18 cellular contexts compared by ENCODE assay signal in genomic region chr9:38185647-38186371, GRCh38.
DNase-seq lines count a peak whose midpoint lies in the region; ATAC-seq, FAIRE-seq and TF ChIP-seq lines count a peak whose summit lies in the region.
"Had no signal": no experiment of that assay in that cellular context is flagged by ENCODE, and none has a peak within 500 bp of the region (broad histone marks: within the 10 kb centered on the region; RNA-seq: fewer than 3 reads in every experiment).

No MANE protein-coding gene starts in this region.

- H3K27ac ChIP-seq in HCT116 (ENCODE audit: low read depth, low read length) = no peak overlapping the region
- H3K27ac ChIP-seq in endothelial cell of umbilical vein (ENCODE audit: insufficient read depth, low read depth, low read length) = peak overlapping the region; percentile 44
- H3K27ac ChIP-seq in CD4-positive, alpha-beta memory T cell (ENCODE audit: low read depth, low read length) = no peak overlapping the region
- no peak overlapping the region for H3K27ac ChIP-seq in ascending aorta
- H3K27ac ChIP-seq: BLaER1 treated with 17β-estradiol and CSF1 and Interleukin-3, amounts not matched to agents 10 nM and 100 nM had no signal

- dilution Hi-C loops in endothelial cell of umbilical vein (cut with MboI; ENCODE audit: extremely low pct_ligation_motif_present, low sequenced_read_pairs) = no loop called here

- H3K4me2 ChIP-seq in HCT116 (ENCODE audit: low read length) (peak overlapping the region; percentile 44), endothelial cell of umbilical vein (ENCODE audit: insufficient read depth, low read length) (peak overlapping the region; percentile 4)
- H3K4me2 ChIP-seq: BLaER1 treated with 17β-estradiol and CSF1 and Interleukin-3, amounts not matched to agents 10 nM and 100 nM had no signal

- H3K27me3 ChIP-seq in HCT116 (ENCODE audit: insufficient read depth, low read length) (no peaks in the 10 kb centered on the region), endothelial cell of umbilical vein (ENCODE audit: control insufficient read depth in 2 of 2, insufficient read depth in 2 of 2, low read length in 2 of 2) (no peaks in the 10 kb centered on the region), ascending aorta (no peaks in the 10 kb centered on the region)
- no peaks in the 10 kb centered on the region for H3K27me3 ChIP-seq in CD4-positive, alpha-beta memory T cell (ENCODE audit: insufficient read depth, low read length)
- H3K27me3 ChIP-seq: BLaER1 treated with 17β-estradiol and CSF1 and Interleukin-3, amounts not matched to agents 10 nM and 100 nM had no signal

- H3K4me1 ChIP-seq in HCT116 (ENCODE audit: control insufficient read depth in 1 of 2, insufficient read depth in 2 of 2, low read length in 2 of 2) = peaks cover 3 to 42% of the 10 kb centered on the region in 2 experiments; a peak in 3 of 4 replicates
- peaks cover 16% of the 10 kb centered on the region for H3K4me1 ChIP-seq in endothelial cell of umbilical vein (ENCODE audit: control insufficient read depth, extremely low read depth, insufficient read depth, low read length)
- no peaks in the 10 kb centered on the region for H3K4me1 ChIP-seq in CD4-positive, alpha-beta memory T cell (ENCODE audit: insufficient read depth, low read length)
- no peaks in the 10 kb centered on the region for H3K4me1 ChIP-seq in ascending aorta

- RAD21 ChIA-PET in HCT116 (lab: Charles Lee; ENCODE audit: low non-redundant PET in 1 of 2, low total read pairs in 2 of 2, uncharacterized antibody in 2 of 2, unreplicated experiment in 2 of 2) = no interaction called here

- no peak for ATAC-seq in activated T-cell treated with anti-CD3 and anti-CD28 coated beads, Interleukin-2, amount 50 U/mL, for 72 hours (replicated peaks in 1 of 2)
- no peak for ATAC-seq in HCT116
- ATAC-seq in stimulated activated effector memory CD8-positive, alpha-beta T cell treated with anti-CD3 and anti-CD28 coated beads, Interleukin-12 subunit alpha, Interleukin-12 subunit beta, amount 100 ng/mL, for 72 hours = no peak

- CTCF ChIA-PET in HCT116 (lab: Charles Lee) = no interaction called here
- CTCF ChIA-PET in endothelial cell of umbilical vein (lab: Charles Lee) = no interaction called here
- CTCF ChIA-PET in CD4-positive, alpha-beta memory T cell (lab: Charles Lee; ENCODE audit: partially characterized antibody) = no interaction called here

- no peaks in the 10 kb centered on the region for H3K36me3 ChIP-seq in HCT116 (ENCODE audit: control insufficient read depth in 1 of 2, insufficient read depth in 2 of 2, low read length in 2 of 2)
- H3K36me3 ChIP-seq in endothelial cell of umbilical vein (ENCODE audit: control insufficient read depth in 2 of 2, extremely low read depth in 1 of 2, insufficient read depth in 2 of 2, low read length in 2 of 2) = no peaks in the 10 kb centered on the region
- no peaks in the 10 kb centered on the region for H3K36me3 ChIP-seq in CD4-positive, alpha-beta memory T cell (ENCODE audit: insufficient read depth, low read length)
- H3K36me3 ChIP-seq in ascending aorta = no peaks in the 10 kb centered on the region
- H3K36me3 ChIP-seq: BLaER1 treated with 17β-estradiol and CSF1 and Interleukin-3, amounts not matched to agents 10 nM and 100 nM had no signal

- H3K9me3 ChIP-seq in HCT116 (ENCODE audit: control insufficient read depth in 1 of 2, insufficient read depth in 1 of 2, low read depth in 1 of 2, low read length in 2 of 2) (no peaks in the 10 kb centered on the region), endothelial cell of umbilical vein (replicated peaks; ENCODE audit: control insufficient read depth, insufficient read depth, low read length) (no peaks in the 10 kb centered on the region), ascending aorta (no peaks in the 10 kb centered on the region)
- H3K9me3 ChIP-seq in CD4-positive, alpha-beta memory T cell (ENCODE audit: control insufficient read depth in 1 of 2, low read length in 2 of 2) = no peaks in the 10 kb centered on the region
- H3K9me3 ChIP-seq: BLaER1 treated with 17β-estradiol and CSF1 and Interleukin-3, amounts not matched to agents 10 nM and 100 nM had no signal

- TF ChIP-seq POLR2A in HCT116 (IDR thresholded peaks at IDR 0.05; ENCODE audit: borderline replicate concordance, extremely low read depth, insufficient read depth, insufficient read length) (no peak), endothelial cell of umbilical vein (IDR thresholded peaks at IDR 0.05; ENCODE audit: low read depth, low read length) (no peak)

- POLR2A ChIA-PET in HCT116 (lab: Charles Lee) = no interaction called here
- POLR2A ChIA-PET in endothelial cell of umbilical vein (lab: Charles Lee) = no interaction called here
- POLR2A ChIA-PET in CD4-positive, alpha-beta memory T cell (lab: Charles Lee; ENCODE audit: partially characterized antibody) = no interaction called here

- no peaks in the 10 kb centered on the region for H3K4me1 Mint-ChIP-seq in activated T-cell treated with anti-CD3 and anti-CD28 coated beads, Interleukin-2, amount 50 U/mL, for 24 hours (ENCODE audit: low read depth)
- no peaks in the 10 kb centered on the region for H3K4me1 Mint-ChIP-seq in activated T-cell treated with anti-CD3 and anti-CD28 coated beads, Interleukin-2, amount 50 U/mL, for 72 hours (ENCODE audit: low read depth)
- no peaks in the 10 kb centered on the region for H3K4me1 Mint-ChIP-seq in stimulated activated effector memory CD8-positive, alpha-beta T cell treated with anti-CD3 and anti-CD28 coated beads, Interleukin-12 subunit alpha, Interleukin-12 subunit beta, amount 100 ng/mL, for 72 hours
- H3K4me1 Mint-ChIP-seq in CD4-positive, alpha-beta memory T cell = no peaks in the 10 kb centered on the region
- H3K4me1 Mint-ChIP-seq: CD4-positive, CD25-positive, alpha-beta regulatory T cell had no signal

- intact Hi-C loops in HCT116 (cut with micrococcal nuclease) = no loop called here
- intact Hi-C loops in endothelial cell of umbilical vein (cut with micrococcal nuclease) = no loop called here
- intact Hi-C loops in CD4-positive, alpha-beta memory T cell (cut with micrococcal nuclease) = no loop called here
- intact Hi-C loops in ascending aorta (cut with DNase I) = no loop called here

- no peak for TF ChIP-seq RAD21 in HCT116 (IDR thresholded peaks at IDR 0.05; ENCODE audit: low read depth)

- no peaks in the 10 kb centered on the region for H3K9me1 ChIP-seq in endothelial cell of umbilical vein (replicated peaks; ENCODE audit: control insufficient read depth, extremely low read depth, insufficient read depth, low read length)

- BruUV-seq in HCT116 (replicated peaks; lab: Mats Ljungman, UMichigan) (no TSS peak), endothelial cell of umbilical vein (replicated peaks; lab: Mats Ljungman, UMichigan) (no TSS peak)

- H3K4me3 ChIP-seq in HCT116 (replicated peaks in 1 of 2; ENCODE audit: low read depth in 1 of 2, low read length in 2 of 2) = no peak overlapping the region
- H3K4me3 ChIP-seq in endothelial cell of umbilical vein (replicated peaks in 1 of 3; ENCODE audit: insufficient read depth in 1 of 3, low read depth in 1 of 3, low read length in 3 of 3) = no peak overlapping the region
- no peak overlapping the region for H3K4me3 ChIP-seq in CD4-positive, alpha-beta memory T cell (ENCODE audit: low read length in 2 of 2)
- H3K4me3 ChIP-seq in ascending aorta = no peak overlapping the region
- H3K4me3 ChIP-seq: BLaER1 treated with 17β-estradiol and CSF1 and Interleukin-3, amounts not matched to agents 10 nM and 100 nM had no signal

- DNase-seq in activated T-cell treated with anti-CD3 and anti-CD28 coated beads, Interleukin-2, amount 50 U/mL, for 24 hours = no peak
- DNase-seq in activated T-cell treated with anti-CD3 and anti-CD28 coated beads, Interleukin-2, amount 50 U/mL, for 72 hours = no peak
- DNase-seq in HCT116 (ENCODE audit: low read depth, low spot score) = no peak
- DNase-seq in NCI-H2227 treated with DMSO at 0.1 percent for 48 hours (lab: John Stamatoyannopoulos, UW) = peak; percentile 20
- no peak for DNase-seq in endothelial cell of umbilical vein (ENCODE audit: low read depth, low spot score)
- DNase-seq in stimulated activated effector memory CD8-positive, alpha-beta T cell treated with anti-CD3 and anti-CD28 coated beads, Interleukin-12 subunit alpha, Interleukin-12 subunit beta, amount 100 ng/mL, for 72 hours (ENCODE audit: low spot score in 2 of 2) = no peak
- DNase-seq in CD4-positive, alpha-beta memory T cell = no peak
- no peak for DNase-seq in ascending aorta (ENCODE audit: low spot score in 2 of 2)
- DNase-seq: Calu3; CD4-positive, CD25-positive, alpha-beta regulatory T cell; DMS153; DMS79 treated with DMSO at 0.1 percent for 48 hours; EL; KBM-7 had no signal

- no peak overlapping the region for H3K4me3 Mint-ChIP-seq in activated T-cell treated with anti-CD3 and anti-CD28 coated beads, Interleukin-2, amount 50 U/mL, for 24 hours
- no peak overlapping the region for H3K4me3 Mint-ChIP-seq in activated T-cell treated with anti-CD3 and anti-CD28 coated beads, Interleukin-2, amount 50 U/mL, for 72 hours
- H3K4me3 Mint-ChIP-seq in stimulated activated effector memory CD8-positive, alpha-beta T cell treated with anti-CD3 and anti-CD28 coated beads, Interleukin-12 subunit alpha, Interleukin-12 subunit beta, amount 100 ng/mL, for 72 hours = no peak overlapping the region
- no peak overlapping the region for H3K4me3 Mint-ChIP-seq in CD4-positive, alpha-beta memory T cell
- H3K4me3 Mint-ChIP-seq: CD4-positive, CD25-positive, alpha-beta regulatory T cell had no signal

- no peaks in the 10 kb centered on the region for H4K20me1 ChIP-seq in HCT116 (ENCODE audit: insufficient read depth)
- H4K20me1 ChIP-seq in endothelial cell of umbilical vein (replicated peaks; ENCODE audit: control insufficient read depth, extremely low read depth, insufficient read depth, low read length) = no peaks in the 10 kb centered on the region
- H4K20me1 ChIP-seq: BLaER1 treated with 17β-estradiol and CSF1 and Interleukin-3, amounts not matched to agents 10 nM and 100 nM had no signal

- FAIRE-seq in endothelial cell of umbilical vein (lab: Jason Lieb, UNC) = no peak
- FAIRE-seq: G401.6, GM12892, GM19239 had no signal

- H3K27ac Mint-ChIP-seq in activated T-cell treated with anti-CD3 and anti-CD28 coated beads, Interleukin-2, amount 50 U/mL, for 24 hours = peak overlapping the region; percentile 54
- no peak overlapping the region for H3K27ac Mint-ChIP-seq in activated T-cell treated with anti-CD3 and anti-CD28 coated beads, Interleukin-2, amount 50 U/mL, for 72 hours
- H3K27ac Mint-ChIP-seq in stimulated activated effector memory CD8-positive, alpha-beta T cell treated with anti-CD3 and anti-CD28 coated beads, Interleukin-12 subunit alpha, Interleukin-12 subunit beta, amount 100 ng/mL, for 72 hours = no peak overlapping the region
- H3K27ac Mint-ChIP-seq in CD4-positive, alpha-beta memory T cell = peak overlapping the region in 1 of 7 donors; percentile 50
- H3K27ac Mint-ChIP-seq: CD4-positive, CD25-positive, alpha-beta regulatory T cell had no signal

- H3K27me3 Mint-ChIP-seq in activated T-cell treated with anti-CD3 and anti-CD28 coated beads, Interleukin-2, amount 50 U/mL, for 24 hours = peaks cover 4% of the 10 kb centered on the region
- H3K27me3 Mint-ChIP-seq in activated T-cell treated with anti-CD3 and anti-CD28 coated beads, Interleukin-2, amount 50 U/mL, for 72 hours (ENCODE audit: low read depth) = no peaks in the 10 kb centered on the region
- peaks cover 3 to 7% of the 10 kb centered on the region in 2 donors for H3K27me3 Mint-ChIP-seq in CD4-positive, alpha-beta memory T cell

- H2AFZ ChIP-seq in HCT116 (ENCODE audit: low read depth, low read length, poor library complexity, severe bottlenecking) = peak overlapping the region; percentile 60
- H2AFZ ChIP-seq in endothelial cell of umbilical vein (ENCODE audit: low read depth, low read length) = no peak overlapping the region

- TF ChIP-seq CTCF in HCT116 (IDR thresholded peaks at IDR 0.05 in 2 of 3, conservative IDR thresholded peaks at IDR 0.05 in 1 of 3; ENCODE audit: borderline replicate concordance in 1 of 3, insufficient read depth in 1 of 3, low read depth in 2 of 3, low read length in 2 of 3) = no peak
- TF ChIP-seq CTCF in endothelial cell of umbilical vein (IDR thresholded peaks at IDR 0.05; ENCODE audit: extremely low read depth in 1 of 2, insufficient read depth in 1 of 2, low read depth in 1 of 2, low read length in 2 of 2) = no peak
- no peak for TF ChIP-seq CTCF in ascending aorta (IDR thresholded peaks at IDR 0.05)

- H3K9me3 Mint-ChIP-seq in activated T-cell treated with anti-CD3 and anti-CD28 coated beads, Interleukin-2, amount 50 U/mL, for 24 hours = no peaks in the 10 kb centered on the region
- H3K9me3 Mint-ChIP-seq in activated T-cell treated with anti-CD3 and anti-CD28 coated beads, Interleukin-2, amount 50 U/mL, for 72 hours = peaks cover 0 to 2% of the 10 kb centered on the region in 2 donors
- H3K9me3 Mint-ChIP-seq in stimulated activated effector memory CD8-positive, alpha-beta T cell treated with anti-CD3 and anti-CD28 coated beads, Interleukin-12 subunit alpha, Interleukin-12 subunit beta, amount 100 ng/mL, for 72 hours = no peaks in the 10 kb centered on the region
- no peaks in the 10 kb centered on the region for H3K9me3 Mint-ChIP-seq in CD4-positive, alpha-beta memory T cell

- H3K36me3 Mint-ChIP-seq in activated T-cell treated with anti-CD3 and anti-CD28 coated beads, Interleukin-2, amount 50 U/mL, for 24 hours (ENCODE audit: low read depth) = no peaks in the 10 kb centered on the region
- H3K36me3 Mint-ChIP-seq in activated T-cell treated with anti-CD3 and anti-CD28 coated beads, Interleukin-2, amount 50 U/mL, for 72 hours (ENCODE audit: insufficient read depth in 2 of 2) = no peaks in the 10 kb centered on the region
- no peaks in the 10 kb centered on the region for H3K36me3 Mint-ChIP-seq in stimulated activated effector memory CD8-positive, alpha-beta T cell treated with anti-CD3 and anti-CD28 coated beads, Interleukin-12 subunit alpha, Interleukin-12 subunit beta, amount 100 ng/mL, for 72 hours
- H3K36me3 Mint-ChIP-seq in CD4-positive, alpha-beta memory T cell = no peaks in the 10 kb centered on the region
- H3K36me3 Mint-ChIP-seq: CD4-positive, CD25-positive, alpha-beta regulatory T cell had no signal

- H3K9ac ChIP-seq in HCT116 (ENCODE audit: low read length) (0 out of 2 replicates have a peak overlapping the region, but pooled peaks have one; percentile 0), endothelial cell of umbilical vein (replicated peaks; ENCODE audit: extremely low read depth, insufficient read depth, low read length) (no peak overlapping the region)
- H3K9ac ChIP-seq: BLaER1 treated with 17β-estradiol and CSF1 and Interleukin-3, amounts not matched to agents 10 nM and 100 nM had no signal

- no peaks in the 10 kb centered on the region for H3K79me2 ChIP-seq in HCT116 (ENCODE audit: insufficient read depth, low read length)
- no peaks in the 10 kb centered on the region for H3K79me2 ChIP-seq in endothelial cell of umbilical vein (ENCODE audit: control insufficient read depth, insufficient read depth, low read length)

- no peaks in the 10 kb centered on the region for H3K9me2 ChIP-seq in HCT116 (ENCODE audit: insufficient read depth)
